1 cellular context compared by ENCODE assay signal in genomic region chr1:155940531-155940992, GRCh38.
TF ChIP-seq lines count a peak whose summit lies in the region.

No MANE protein-coding gene starts in this region.

TF ChIP-seq in GM23338, 12 proteins besides CTCF, POLR2A, EP300 and RAD21 (continued from another document):
- TF ChIP-seq ZNF462 (CRISPR knock-in tag; IDR thresholded peaks at IDR 0.05) = no peak
- no peak for TF ChIP-seq STAT1 (IDR thresholded peaks at IDR 0.05; ENCODE audit: unreplicated experiment)
- no peak for TF ChIP-seq CREB1 (CRISPR knock-in tag; IDR thresholded peaks at IDR 0.05; ENCODE audit: low read depth)
- no peak for TF ChIP-seq ETS1 (IDR thresholded peaks at IDR 0.05)
- no peak for TF ChIP-seq NANOG (IDR thresholded peaks at IDR 0.05; ENCODE audit: borderline replicate concordance)
- no peak for TF ChIP-seq POLR2AphosphoS5 (IDR thresholded peaks at IDR 0.05; ENCODE audit: low read depth)
- no peak for TF ChIP-seq EZH2 (IDR thresholded peaks at IDR 0.05; ENCODE audit: low read depth, unreplicated experiment)
- no peak for TF ChIP-seq ZNF114 (CRISPR knock-in tag; IDR thresholded peaks at IDR 0.05)
- TF ChIP-seq REST (IDR thresholded peaks at IDR 0.05; ENCODE audit: unreplicated experiment) = no peak
